ENCODE assay signal across 10 cellular contexts in genomic region chr18:62024983-62025382, GRCh38.
"Had no signal": no experiment of that assay in that cellular context is flagged by ENCODE, and none has a peak within 500 bp of the region (broad histone marks: within the 10 kb centered on the region; RNA-seq: fewer than 3 reads in every experiment).

No MANE protein-coding gene starts in this region.

- H3K4me3 ChIP-seq: GM23248, HAP-1, K562 had no signal

- ATAC-seq: HCT116, K562 had no signal

- H3K9me3 ChIP-seq: HAP-1 had no signal

- FAIRE-seq: HTR-8/SVneo, K562 had no signal

- H3K27ac ChIP-seq: GM23248 had no signal

- H2AFZ ChIP-seq: GM23248 had no signal

- H3K9ac ChIP-seq: GM23248 had no signal

- DNase-seq: GM23248, GOT3, H7, HFFc6, IMR-90, KG1 had no signal

- H3K36me3 ChIP-seq: HAP-1 had no signal
